ENCODE assay signal across 1 cellular context in the genomic region with DNA sequence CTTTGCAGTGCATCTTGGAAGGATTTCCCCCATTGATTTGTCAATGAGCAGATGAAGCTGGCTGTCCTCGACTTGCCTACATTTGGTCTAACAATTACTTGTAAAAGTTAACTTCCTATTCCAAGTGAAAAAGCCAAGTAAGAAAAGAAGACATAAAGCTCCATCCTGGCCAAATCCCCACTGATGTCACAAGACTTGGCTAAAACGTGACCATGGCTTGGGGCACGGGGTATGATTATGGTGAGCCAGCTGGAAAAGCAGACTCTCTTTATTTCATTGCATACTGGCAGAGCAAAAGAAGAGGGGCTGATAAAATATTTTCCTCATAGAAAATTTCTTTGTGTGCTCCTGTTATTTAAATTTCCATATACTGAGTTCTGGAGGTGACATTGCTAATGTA.
TF ChIP-seq lines count a peak whose summit lies in the region.

No MANE protein-coding gene starts in this region.

TF ChIP-seq in GM23338, 12 proteins besides CTCF, POLR2A, EP300 and RAD21 (continued from another document):
- no peak for TF ChIP-seq ZNF462 (CRISPR knock-in tag; IDR thresholded peaks at IDR 0.05)
- no peak for TF ChIP-seq CREB1 (CRISPR knock-in tag; IDR thresholded peaks at IDR 0.05; ENCODE audit: low read depth)
- no peak for TF ChIP-seq ETS1 (IDR thresholded peaks at IDR 0.05)
- no peak for TF ChIP-seq NANOG (IDR thresholded peaks at IDR 0.05; ENCODE audit: borderline replicate concordance)
- TF ChIP-seq EZH2 (IDR thresholded peaks at IDR 0.05; ENCODE audit: low read depth, unreplicated experiment): no peak
- TF ChIP-seq STAT1 (IDR thresholded peaks at IDR 0.05; ENCODE audit: unreplicated experiment): no peak
- TF ChIP-seq ZNF114 (CRISPR knock-in tag; IDR thresholded peaks at IDR 0.05): no peak
- no peak for TF ChIP-seq EZH2phosphoT487 (IDR thresholded peaks at IDR 0.05; ENCODE audit: unreplicated experiment)
- no peak for TF ChIP-seq POLR2AphosphoS5 (IDR thresholded peaks at IDR 0.05; ENCODE audit: low read depth)
- TF ChIP-seq, protein P1, sequence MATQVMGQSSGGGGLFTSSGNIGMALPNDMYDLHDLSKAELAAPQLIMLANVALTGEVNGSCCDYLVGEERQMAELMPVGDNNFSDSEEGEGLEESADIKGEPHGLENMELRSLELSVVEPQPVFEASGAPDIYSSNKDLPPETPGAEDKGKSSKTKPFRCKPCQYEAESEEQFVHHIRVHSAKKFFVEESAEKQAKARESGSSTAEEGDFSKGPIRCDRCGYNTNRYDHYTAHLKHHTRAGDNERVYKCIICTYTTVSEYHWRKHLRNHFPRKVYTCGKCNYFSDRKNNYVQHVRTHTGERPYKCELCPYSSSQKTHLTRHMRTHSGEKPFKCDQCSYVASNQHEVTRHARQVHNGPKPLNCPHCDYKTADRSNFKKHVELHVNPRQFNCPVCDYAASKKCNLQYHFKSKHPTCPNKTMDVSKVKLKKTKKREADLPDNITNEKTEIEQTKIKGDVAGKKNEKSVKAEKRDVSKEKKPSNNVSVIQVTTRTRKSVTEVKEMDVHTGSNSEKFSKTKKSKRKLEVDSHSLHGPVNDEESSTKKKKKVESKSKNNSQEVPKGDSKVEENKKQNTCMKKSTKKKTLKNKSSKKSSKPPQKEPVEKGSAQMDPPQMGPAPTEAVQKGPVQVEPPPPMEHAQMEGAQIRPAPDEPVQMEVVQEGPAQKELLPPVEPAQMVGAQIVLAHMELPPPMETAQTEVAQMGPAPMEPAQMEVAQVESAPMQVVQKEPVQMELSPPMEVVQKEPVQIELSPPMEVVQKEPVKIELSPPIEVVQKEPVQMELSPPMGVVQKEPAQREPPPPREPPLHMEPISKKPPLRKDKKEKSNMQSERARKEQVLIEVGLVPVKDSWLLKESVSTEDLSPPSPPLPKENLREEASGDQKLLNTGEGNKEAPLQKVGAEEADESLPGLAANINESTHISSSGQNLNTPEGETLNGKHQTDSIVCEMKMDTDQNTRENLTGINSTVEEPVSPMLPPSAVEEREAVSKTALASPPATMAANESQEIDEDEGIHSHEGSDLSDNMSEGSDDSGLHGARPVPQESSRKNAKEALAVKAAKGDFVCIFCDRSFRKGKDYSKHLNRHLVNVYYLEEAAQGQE (IDR thresholded peaks at IDR 0.05; ENCODE audit: unreplicated experiment): no peak
- TF ChIP-seq JUNB (IDR thresholded peaks at IDR 0.05; ENCODE audit: unreplicated experiment): no peak
